In genomic region chr9:133604214-133604613, GRCh38 we compare ENCODE assay signal across 13 cellular contexts. TPM values are rescaled to one million over a fixed set of nuclear protein-coding genes. Genes with fewer than 3 reads are reported as not detected.
DNase-seq lines count a peak whose midpoint lies in the region; ATAC-seq, FAIRE-seq and TF ChIP-seq lines count a peak whose summit lies in the region.
"Had no signal": no experiment of that assay in that cellular context is flagged by ENCODE, and none has a peak within 500 bp of the region (broad histone marks: within the 10 kb centered on the region; RNA-seq: fewer than 3 reads in every experiment).

No MANE protein-coding gene starts in this region.

- peak; percentile 25 for DNase-seq in DMS153 treated with DMSO at 0.1 percent for 48 hours (lab: John Stamatoyannopoulos, UW; ENCODE audit: unreplicated experiment)
- DNase-seq in DMS153 (lab: John Stamatoyannopoulos, UW) = no peak
- DNase-seq in RKO (ENCODE audit: low spot score) = peak; percentile 31
- DNase-seq in GM12878 (ENCODE audit: low read depth, low spot score) = no peak
- DNase-seq in stimulated activated CD4-positive, alpha-beta T cell treated with anti-CD3 and anti-CD28 coated beads, Interleukin-4, amount 100 ng/mL, for 1 hour = peak; percentile 28
- no peak for DNase-seq in COLO829 (ENCODE audit: low spot score)
- DNase-seq in NCI-H2196 (lab: John Stamatoyannopoulos, UW; ENCODE audit: unreplicated experiment) = no peak
- DNase-seq: 8988T had no signal

- H3K4me1 ChIP-seq in GM12878 (ENCODE audit: control insufficient read depth, insufficient read depth, low read length) = no peaks in the 10 kb centered on the region

- SMC1A ChIA-PET in GM12878 (lab: Charles Lee; ENCODE audit: uncharacterized antibody, unreplicated experiment) = no interaction called here

- no peaks in the 10 kb centered on the region for H3K36me3 ChIP-seq in GM12878 (ENCODE audit: control insufficient read depth in 2 of 2, insufficient read depth in 2 of 2, low read length in 1 of 2)

- FAIRE-seq in GM12878 (lab: Jason Lieb, UNC) = no peak
- FAIRE-seq: islet of Langerhans had no signal

- in situ Hi-C loops in GM12878 (cut with MboI) = no loop called here

- no peaks in the 10 kb centered on the region for H4K20me1 ChIP-seq in GM12878 (ENCODE audit: control insufficient read depth, insufficient read depth)

- no peak for TF ChIP-seq EP300 in GM12878 (IDR thresholded peaks at IDR 0.05; ENCODE audit: borderline replicate concordance in 1 of 2, control insufficient read depth in 1 of 2, low read depth in 2 of 2, low read length in 2 of 2)

- TF ChIP-seq RAD21 in GM12878 (IDR thresholded peaks at IDR 0.05; ENCODE audit: insufficient read depth, low read depth, low read length) = peak; percentile 21; the same call in 1 of the 2 replicates

- H3K4me2 ChIP-seq in GM12878 (ENCODE audit: control insufficient read depth, insufficient read depth) = no peak overlapping the region

- no peaks in the 10 kb centered on the region; the same call in 2 of the 3 replicates for H3K9me3 ChIP-seq in GM12878 (replicated peaks; ENCODE audit: control insufficient read depth, insufficient read depth, low read length)

- no peak overlapping the region for H3K27ac ChIP-seq in GM12878 (ENCODE audit: control insufficient read depth, insufficient read depth)

- no peak for TF ChIP-seq POLR2A in GM12878 (IDR thresholded peaks at IDR 0.05; ENCODE audit: low read depth, low read length)

- no peak overlapping the region for H2AFZ ChIP-seq in GM12878 (ENCODE audit: control insufficient read depth, low read depth, low read length)

- H3K27me3 ChIP-seq in GM12878 (replicated peaks in 1 of 2; ENCODE audit: control insufficient read depth in 2 of 2, insufficient read depth in 2 of 2, low read length in 1 of 2) = peaks cover 0 to 9% of the 10 kb centered on the region in 2 experiments; a peak in 3 of 4 replicates

- RAD21 ChIA-PET in GM12878 (lab: Charles Lee; ENCODE audit: unreplicated experiment) = no interaction called here

- peak in 1 of 3 experiments; percentile 26; a peak in 1 of 6 replicates for TF ChIP-seq CTCF in GM12878 (IDR thresholded peaks at IDR 0.05 in 2 of 3, conservative IDR thresholded peaks at IDR 0.05 in 1 of 3; ENCODE audit: control insufficient read depth in 2 of 3, extremely low read depth in 1 of 3, insufficient read depth in 1 of 3, low read depth in 3 of 3, low read length in 3 of 3)

- peak; percentile 41 for ATAC-seq in GM12878
- ATAC-seq in HG03280 (IDR thresholded peaks at IDR 0.05; ENCODE audit: unreplicated experiment) = no peak

- H3K9ac ChIP-seq in GM12878 (ENCODE audit: control insufficient read depth, insufficient read depth, low read length) = no peak overlapping the region

- H3K79me2 ChIP-seq in GM12878 (ENCODE audit: control insufficient read depth, insufficient read depth, low read length) = no peaks in the 10 kb centered on the region

- no TSS peak for BruUV-seq in GM12878 (replicated peaks; lab: Mats Ljungman, UMichigan)

- no peak overlapping the region for H3K4me3 ChIP-seq in GM12878

- POLR2A ChIA-PET in GM12878 (lab: Charles Lee) = no interaction called here

- CTCF ChIA-PET in GM12878 (lab: Yijun Ruan, JAX) = interaction anchor here (0.9 kb wide), 1 partner anchor 71 kb away, joined by 3 read pairs; no protein-coding TSS in a partner anchor

- intact Hi-C loops in GM12878 (cut with micrococcal nuclease; ENCODE audit: unreplicated experiment) = no loop called here

- whole genome bisulfite sequencing in GM12878 (ENCODE audit: insufficient coverage, insufficient replicate concordance, low lambda C conversion rate, missing lambda C conversion rate) = 12% methylated on average over 5 of the region's 5 CpGs

TF ChIP-seq in GM12878, 131 proteins besides CTCF, POLR2A, EP300 and RAD21:
- TF ChIP-seq CHD1 (IDR thresholded peaks at IDR 0.05; ENCODE audit: low read depth, low read length) (no peak), SMC3 (IDR thresholded peaks at IDR 0.05; ENCODE audit: borderline replicate concordance, low read length) (peak; percentile 13; the same call in 1 of the 2 replicates), ZNF622 (IDR thresholded peaks at IDR 0.05) (no peak)

RNA-seq across cellular contexts. Expression of gene FAM163B, which starts 5.0 kb away (rescaled TPM):
- not detected in 2 replicates for total RNA-seq in GM12878 (2013; cell fraction: nucleolus; rRNA removed)
- total RNA-seq in GM12878 (2014; rRNA removed) = not detected in 2 replicates
- not detected in 2 replicates for total RNA-seq in GM12878 (2014; rRNA removed; fragmentation: Illumina TruSeq; extraction: Trizol)
- not detected in 2 replicates for total RNA-seq in GM12878 (2021)
- not detected for polyA plus RNA-seq in GM12878 (2011; ENCODE audit: low read depth)
- not detected in 2 replicates for polyA plus RNA-seq in GM12878 (2011; rRNA removed)
- not detected in 2 replicates for polyA plus RNA-seq in GM12878 (2011; cell fraction: cytosol; rRNA removed)
- 0.13 and 0.28 TPM in 2 replicates for polyA plus RNA-seq in GM12878 (2011; cell fraction: nucleus; rRNA removed)
- not detected in 2 replicates for polyA plus RNA-seq in GM12878 (2012)
- polyA plus RNA-seq in GM12878 (2014; fragmentation: Illumina TruSeq; extraction: Trizol) = not detected in 2 replicates
- polyA plus RNA-seq in GM12878 (2014; fragmentation: Nextera tagmentation; extraction: Ambion mirVana) = not detected
- polyA plus RNA-seq in GM12878 (2014; rRNA removed) = not detected in 2 replicates
- not detected for polyA plus RNA-seq in GM12878 (2016; fragmentation: Nextera tagmentation; extraction: Ambion mirVana)
- not detected in 2 replicates for polyA minus RNA-seq in GM12878 (2011; rRNA and poly(A)+ RNA removed)
- not detected in 2 replicates for polyA minus RNA-seq in GM12878 (2011; cell fraction: cytosol; rRNA and poly(A)+ RNA removed)
- 0.36 TPM in 1 of 2 replicates, not detected in the other for polyA minus RNA-seq in GM12878 (2011; cell fraction: nucleus; rRNA and poly(A)+ RNA removed)
- total RNA-seq: H4, HT-29, subcutaneous adipose tissue had no signal

RNA-seq across cellular contexts. Expression of gene DBH, which starts 31.9 kb away (rescaled TPM):
- total RNA-seq in GM12878 (2013; cell fraction: nucleolus; rRNA removed) = not detected in 2 replicates
- 0.05 TPM in 1 of 2 replicates, not detected in the other for total RNA-seq in GM12878 (2014; rRNA removed)
- not detected in 2 replicates for total RNA-seq in GM12878 (2014; rRNA removed; fragmentation: Illumina TruSeq; extraction: Trizol)
- not detected in 2 replicates for total RNA-seq in GM12878 (2021)
- not detected for polyA plus RNA-seq in GM12878 (2011; ENCODE audit: low read depth)
- not detected in 2 replicates for polyA plus RNA-seq in GM12878 (2011; rRNA removed)
- polyA plus RNA-seq in GM12878 (2011; cell fraction: cytosol; rRNA removed) = not detected in 2 replicates
- polyA plus RNA-seq in GM12878 (2011; cell fraction: nucleus; rRNA removed) = not detected in 2 replicates
- polyA plus RNA-seq in GM12878 (2012) = 0.04 and 0.06 TPM in 2 replicates
- not detected in 2 replicates for polyA plus RNA-seq in GM12878 (2014; fragmentation: Illumina TruSeq; extraction: Trizol)
- polyA plus RNA-seq in GM12878 (2014; fragmentation: Nextera tagmentation; extraction: Ambion mirVana) = not detected
- polyA plus RNA-seq in GM12878 (2014; rRNA removed) = not detected in 2 replicates
- not detected for polyA plus RNA-seq in GM12878 (2016; fragmentation: Nextera tagmentation; extraction: Ambion mirVana)
- not detected in 2 replicates for polyA minus RNA-seq in GM12878 (2011; rRNA and poly(A)+ RNA removed)
- polyA minus RNA-seq in GM12878 (2011; cell fraction: cytosol; rRNA and poly(A)+ RNA removed) = not detected in 2 replicates
- polyA minus RNA-seq in GM12878 (2011; cell fraction: nucleus; rRNA and poly(A)+ RNA removed) = not detected in 2 replicates
- total RNA-seq: H4, HT-29, subcutaneous adipose tissue had no signal

Comparison
In these comparisons a context has a peak if more than half of its experiments do, and no peak if none do; other contexts are left out.
1. DNase-seq: peak in DMS153 treated with DMSO at 0.1 percent for 48 hours (single experiment), RKO (single experiment) and stimulated activated CD4-positive, alpha-beta T cell treated with anti-CD3 and anti-CD28 coated beads, Interleukin-4, amount 100 ng/mL, for 1 hour (single experiment); none in DMS153 (single experiment), GM12878 (single experiment), COLO829 (single experiment) and NCI-H2196 (single experiment).